8 cellular contexts compared by ENCODE assay signal in genomic region chr11:69704508-69705245, GRCh38. TPM values are rescaled to one million over a fixed set of nuclear protein-coding genes. Genes with fewer than 3 reads are reported as not detected.
DNase-seq lines count a peak whose midpoint lies in the region; ATAC-seq lines count a peak whose summit lies in the region.

No MANE protein-coding gene starts in this region.

- CTCF ChIA-PET in activated CD4-positive, alpha-beta memory T cell treated with anti-CD3 and anti-CD28 coated beads for 36 hours (lab: Charles Lee) = interaction anchor here (0.7 kb wide), 1 partner anchor 184 kb away, joined by 5 read pairs; no protein-coding TSS in a partner anchor

- H3K36me3 Mint-ChIP-seq in activated CD4-positive, alpha-beta memory T cell treated with anti-CD3 and anti-CD28 coated beads for 36 hours = no peaks in the 10 kb centered on the region

- H3K9me3 Mint-ChIP-seq in stimulated activated naive CD8-positive, alpha-beta T cell treated with anti-CD3 and anti-CD28 coated beads, Interleukin-15, amount 100 ng/mL, for 72 hours = no peaks in the 10 kb centered on the region
- H3K9me3 Mint-ChIP-seq in activated CD4-positive, alpha-beta memory T cell treated with anti-CD3 and anti-CD28 coated beads for 36 hours = no peaks in the 10 kb centered on the region

- peak; percentile 59 for ATAC-seq in left ventricle myocardium superior
- peak; percentile 70 for ATAC-seq in stimulated activated naive CD8-positive, alpha-beta T cell treated with anti-CD3 and anti-CD28 coated beads, Interleukin-15, amount 100 ng/mL, for 72 hours
- no peak for ATAC-seq in GM18907 (IDR thresholded peaks at IDR 0.05; ENCODE audit: unreplicated experiment)
- ATAC-seq in HG03342 (IDR thresholded peaks at IDR 0.05; ENCODE audit: unreplicated experiment) = no peak

- intact Hi-C loops in left ventricle myocardium superior (cut with micrococcal nuclease) = no loop called here
- intact Hi-C loops in activated CD4-positive, alpha-beta memory T cell treated with anti-CD3 and anti-CD28 coated beads for 36 hours (cut with micrococcal nuclease) = loop anchor here (5.0 to 10.0 kb wide), 2 partner anchors 110 to 183 kb away; partner anchors contain the start of gene FGF3

- H3K27ac Mint-ChIP-seq in stimulated activated naive CD8-positive, alpha-beta T cell treated with anti-CD3 and anti-CD28 coated beads, Interleukin-15, amount 100 ng/mL, for 72 hours = peak overlapping the region in 1 of 2 donors; percentile 71
- no peak overlapping the region for H3K27ac Mint-ChIP-seq in activated CD4-positive, alpha-beta memory T cell treated with anti-CD3 and anti-CD28 coated beads for 36 hours

- POLR2A ChIA-PET in activated CD4-positive, alpha-beta memory T cell treated with anti-CD3 and anti-CD28 coated beads for 36 hours (lab: Charles Lee) = no interaction called here

- H3K4me1 Mint-ChIP-seq in stimulated activated naive CD8-positive, alpha-beta T cell treated with anti-CD3 and anti-CD28 coated beads, Interleukin-15, amount 100 ng/mL, for 72 hours = peaks cover 31% of the 10 kb centered on the region
- peaks cover 9% of the 10 kb centered on the region for H3K4me1 Mint-ChIP-seq in activated CD4-positive, alpha-beta memory T cell treated with anti-CD3 and anti-CD28 coated beads for 36 hours (ENCODE audit: low read depth)

- peak overlapping the region; percentile 64 to 76 for H3K4me3 Mint-ChIP-seq in stimulated activated naive CD8-positive, alpha-beta T cell treated with anti-CD3 and anti-CD28 coated beads, Interleukin-15, amount 100 ng/mL, for 72 hours
- no peak overlapping the region for H3K4me3 Mint-ChIP-seq in activated CD4-positive, alpha-beta memory T cell treated with anti-CD3 and anti-CD28 coated beads for 36 hours

- H3K27me3 Mint-ChIP-seq in stimulated activated naive CD8-positive, alpha-beta T cell treated with anti-CD3 and anti-CD28 coated beads, Interleukin-15, amount 100 ng/mL, for 72 hours = peaks cover 82% of the 10 kb centered on the region
- peaks cover 37% of the 10 kb centered on the region for H3K27me3 Mint-ChIP-seq in activated CD4-positive, alpha-beta memory T cell treated with anti-CD3 and anti-CD28 coated beads for 36 hours

- peak; percentile 35 for DNase-seq in stimulated activated CD4-positive, alpha-beta T cell treated with anti-CD3 and anti-CD28 coated beads, Interleukin-15, amount 100 ng/mL, for 24 hours
- DNase-seq in stimulated activated CD4-positive, alpha-beta T cell treated with anti-CD3 and anti-CD28 coated beads, Interleukin-1b, Interleukin-23, amount 100 ng/mL, for 48 hours = no peak
- peak; percentile 47 for DNase-seq in SK-N-DZ (ENCODE audit: low spot score)
- DNase-seq in left ventricle myocardium superior = no peak
- DNase-seq in stimulated activated naive CD8-positive, alpha-beta T cell treated with anti-CD3 and anti-CD28 coated beads, Interleukin-15, amount 100 ng/mL, for 72 hours = peak; percentile 25 to 34
- DNase-seq in activated CD4-positive, alpha-beta memory T cell treated with anti-CD3 and anti-CD28 coated beads for 36 hours = no peak

RNA-seq across cellular contexts. Expression of gene FGF19, which starts 0.9 kb away (rescaled TPM):
- not detected in 2 replicates for polyA plus RNA-seq in SK-N-DZ (2014; cell fraction: cytosol; rRNA removed)
- polyA plus RNA-seq in SK-N-DZ (2014; cell fraction: nucleus; rRNA removed) = not detected in 2 replicates
- total RNA-seq in left ventricle myocardium superior = not detected
- not detected for total RNA-seq in activated CD4-positive, alpha-beta memory T cell treated with anti-CD3 and anti-CD28 coated beads for 36 hours

RNA-seq across cellular contexts. Expression of gene LTO1, which starts 29.5 kb away (rescaled TPM):
- polyA plus RNA-seq in SK-N-DZ (2014; cell fraction: cytosol; rRNA removed) = 22.1 and 25.3 TPM in 2 replicates
- 38.9 and 46.6 TPM in 2 replicates for polyA plus RNA-seq in SK-N-DZ (2014; cell fraction: nucleus; rRNA removed)
- 10.9 TPM for total RNA-seq in left ventricle myocardium superior
- total RNA-seq in activated CD4-positive, alpha-beta memory T cell treated with anti-CD3 and anti-CD28 coated beads for 36 hours = 10 to 100 TPM; 16.3 to 16.7 TPM

Comparison
In these comparisons a context has a peak if more than half of its experiments do, and no peak if none do; other contexts are left out.
1. DNase-seq: peak in stimulated activated CD4-positive, alpha-beta T cell treated with anti-CD3 and anti-CD28 coated beads, Interleukin-15, amount 100 ng/mL, for 24 hours (single experiment), SK-N-DZ (single experiment) and stimulated activated naive CD8-positive, alpha-beta T cell treated with anti-CD3 and anti-CD28 coated beads, Interleukin-15, amount 100 ng/mL, for 72 hours (2 of 2); none in stimulated activated CD4-positive, alpha-beta T cell treated with anti-CD3 and anti-CD28 coated beads, Interleukin-1b, Interleukin-23, amount 100 ng/mL, for 48 hours (single experiment), left ventricle myocardium superior (single experiment) and activated CD4-positive, alpha-beta memory T cell treated with anti-CD3 and anti-CD28 coated beads for 36 hours (single experiment).
2. ATAC-seq: peak in left ventricle myocardium superior (single experiment) and stimulated activated naive CD8-positive, alpha-beta T cell treated with anti-CD3 and anti-CD28 coated beads, Interleukin-15, amount 100 ng/mL, for 72 hours (single experiment); none in GM18907 (single experiment) and HG03342 (single experiment).